Comparison of ENCODE assay signal across 39 cellular contexts in the genomic region with DNA sequence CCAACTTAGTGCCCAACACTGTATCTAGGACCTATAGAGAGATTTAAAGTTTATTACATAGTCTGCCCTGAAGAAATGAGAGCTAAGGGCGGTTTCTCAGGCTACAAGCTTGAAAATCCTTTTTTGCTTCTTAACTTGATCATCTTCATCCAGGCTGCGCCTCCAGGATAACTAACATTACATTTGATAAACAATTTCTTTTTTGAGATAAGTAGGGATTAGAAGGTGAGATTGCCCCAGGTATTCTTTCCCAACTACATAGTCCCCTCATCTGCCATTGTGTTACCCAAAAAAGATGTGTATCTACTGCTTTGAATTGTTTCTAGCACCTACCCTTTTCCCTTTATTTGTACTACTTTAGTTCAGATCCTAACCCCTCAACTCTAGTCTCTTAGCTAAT. TPM values are rescaled to one million over a fixed set of nuclear protein-coding genes. Genes with fewer than 3 reads are reported as not detected.
"Had no signal": no experiment of that assay in that cellular context is flagged by ENCODE, and none has a peak within 500 bp of the region (broad histone marks: within the 10 kb centered on the region; RNA-seq: fewer than 3 reads in every experiment).

No MANE protein-coding gene starts in this region.

- DNase-seq: activated CD4-positive, alpha-beta memory T cell treated with anti-CD3 and anti-CD28 coated beads, Interleukin-2, amount 10 ng/mL, durations not matched to agents 7 days and 5 days; activated CD4-positive, alpha-beta T cell treated with anti-CD3 and anti-CD28 coated beads for 1 hour; activated CD4-positive, alpha-beta T cell treated with anti-CD3 and anti-CD28 coated beads for 36 hours; activated CD4-positive, alpha-beta T cell treated with anti-CD3 and anti-CD28 coated beads for 48 hours; activated CD4-positive, alpha-beta T cell treated with anti-CD3 and anti-CD28 coated beads, Interleukin-2, amount 50 U/mL, for 1 hour; activated CD4-positive, alpha-beta T cell treated with anti-CD3 and anti-CD28 coated beads, Interleukin-2, amount 50 U/mL, for 48 hours; activated CD4-positive, CD25-positive, alpha-beta regulatory T cell; activated CD8-positive, alpha-beta memory T cell treated with anti-CD3 and anti-CD28 coated beads for 24 hours; activated CD8-positive, alpha-beta memory T cell treated with anti-CD3 and anti-CD28 coated beads, Interleukin-2, amount 10 ng/mL, durations not matched to agents 7 days and 5 days; activated CD8-positive, alpha-beta memory T cell treated with anti-CD3 and anti-CD28 coated beads, Interleukin-2, amount 50 U/mL, for 48 hours; activated effector memory CD4-positive, alpha-beta T cell treated with Interleukin-2 at 50 U/mL for 16 hours; activated gamma-delta T cell; activated naive CD4-positive, alpha-beta T cell treated with anti-CD3 and anti-CD28 coated beads, Interleukin-2, amount 10 ng/mL, durations not matched to agents 7 days and 5 days; activated naive CD4-positive, alpha-beta T cell treated with Interleukin-2 at 50 U/mL for 16 hours; activated naive CD8-positive, alpha-beta T cell treated with anti-CD3 and anti-CD28 coated beads, Interleukin-2, amount 10 ng/mL, durations not matched to agents 7 days and 5 days; activated naive CD8-positive, alpha-beta T cell treated with anti-CD3 and anti-CD28 coated beads, Interleukin-2, amount 50 U/mL, for 24 hours; activated T-cell treated with anti-CD3 and anti-CD28 coated beads, Interleukin-2, amount 50 U/mL, for 24 hours; activated T-cell treated with anti-CD3 and anti-CD28 coated beads, Interleukin-2, amount 50 U/mL, for 48 hours; amygdala; anterior cingulate cortex; caudate nucleus; cerebellar nuclear complex; T-helper 1 cell; T-helper 2 cell; T-helper 9 cell; WERI-Rb-1 had no signal

- H3K4me1 Mint-ChIP-seq: activated CD4-positive, alpha-beta T cell treated with anti-CD3 and anti-CD28 coated beads for 36 hours; activated CD8-positive, alpha-beta memory T cell treated with anti-CD3 and anti-CD28 coated beads, Interleukin-2, amount 10 ng/mL, durations not matched to agents 7 days and 5 days; activated naive CD4-positive, alpha-beta T cell treated with anti-CD3 and anti-CD28 coated beads, Interleukin-2, amount 10 ng/mL, durations not matched to agents 7 days and 5 days; activated naive CD4-positive, alpha-beta T cell treated with anti-CD3 and anti-CD28 coated beads, Interleukin-2, amount 50 U/mL, for 24 hours; activated naive CD8-positive, alpha-beta T cell treated with anti-CD3 and anti-CD28 coated beads, Interleukin-2, amount 10 ng/mL, durations not matched to agents 7 days and 5 days; activated naive CD8-positive, alpha-beta T cell treated with anti-CD3 and anti-CD28 coated beads, Interleukin-2, amount 50 U/mL, for 24 hours; brain; central memory CD8-positive, alpha-beta T cell; WTC11 had no signal

- H3K27ac Mint-ChIP-seq: activated CD4-positive, alpha-beta memory T cell treated with anti-CD3 and anti-CD28 coated beads, Interleukin-2, amount 10 ng/mL, durations not matched to agents 7 days and 5 days; activated CD4-positive, alpha-beta T cell treated with anti-CD3 and anti-CD28 coated beads for 36 hours; activated CD8-positive, alpha-beta memory T cell treated with anti-CD3 and anti-CD28 coated beads, Interleukin-2, amount 10 ng/mL, durations not matched to agents 7 days and 5 days; activated naive CD4-positive, alpha-beta T cell treated with anti-CD3 and anti-CD28 coated beads, Interleukin-2, amount 50 U/mL, for 24 hours; activated naive CD8-positive, alpha-beta T cell; activated naive CD8-positive, alpha-beta T cell treated with anti-CD3 and anti-CD28 coated beads, Interleukin-2, amount 10 ng/mL, durations not matched to agents 7 days and 5 days; activated naive CD8-positive, alpha-beta T cell treated with anti-CD3 and anti-CD28 coated beads, Interleukin-2, amount 50 U/mL, for 24 hours; activated T-cell treated with anti-CD3 and anti-CD28 coated beads, Interleukin-2, amount 50 U/mL, for 24 hours; activated T-helper 2 cell treated with anti-CD3 and anti-CD28 coated beads, Interferon-gamma antibody, Interleukin-2, Interleukin-4, amounts not matched to agents 10 μg/mL and 5 μg/mL and 100 μg/mL, durations not matched to agents 14 hours and 24 hours and 36 hours; brain; T-helper 1 cell treated with Interleukin-12 subunit alpha and Interleukin-12 subunit beta and Interleukin-4 antibody, amounts not matched to agents 30 μg/mL and 1 μg/mL, for 36 hours; T-helper 2 cell treated with Interferon-gamma antibody and Interleukin-4, amounts not matched to agents 5 μg/mL and 100 μg/mL, for 36 hours; WTC11 had no signal

- H3K9me3 ChIP-seq: ascending aorta had no signal

- H3K4me3 Mint-ChIP-seq: activated CD4-positive, alpha-beta memory T cell treated with anti-CD3 and anti-CD28 coated beads, Interleukin-2, amount 10 ng/mL, durations not matched to agents 7 days and 5 days; activated CD4-positive, alpha-beta T cell treated with anti-CD3 and anti-CD28 coated beads for 36 hours; activated CD8-positive, alpha-beta memory T cell treated with anti-CD3 and anti-CD28 coated beads, Interleukin-2, amount 10 ng/mL, durations not matched to agents 7 days and 5 days; activated naive CD4-positive, alpha-beta T cell treated with anti-CD3 and anti-CD28 coated beads, Interleukin-2, amount 10 ng/mL, durations not matched to agents 7 days and 5 days; activated naive CD4-positive, alpha-beta T cell treated with anti-CD3 and anti-CD28 coated beads, Interleukin-2, amount 50 U/mL, for 24 hours; activated naive CD8-positive, alpha-beta T cell; activated naive CD8-positive, alpha-beta T cell treated with anti-CD3 and anti-CD28 coated beads, Interleukin-2, amount 10 ng/mL, durations not matched to agents 7 days and 5 days; activated naive CD8-positive, alpha-beta T cell treated with anti-CD3 and anti-CD28 coated beads, Interleukin-2, amount 50 U/mL, for 24 hours; activated T-cell treated with anti-CD3 and anti-CD28 coated beads, Interleukin-2, amount 50 U/mL, for 24 hours; brain; central memory CD8-positive, alpha-beta T cell; T-helper 1 cell treated with Interleukin-12 subunit alpha and Interleukin-12 subunit beta and Interleukin-4 antibody, amounts not matched to agents 30 μg/mL and 1 μg/mL, for 36 hours; T-helper 2 cell treated with Interferon-gamma antibody and Interleukin-4, amounts not matched to agents 5 μg/mL and 100 μg/mL, for 36 hours; WTC11 had no signal

- H3K27me3 Mint-ChIP-seq: activated CD4-positive, alpha-beta memory T cell treated with anti-CD3 and anti-CD28 coated beads, Interleukin-2, amount 10 ng/mL, durations not matched to agents 7 days and 5 days; activated CD4-positive, alpha-beta T cell treated with anti-CD3 and anti-CD28 coated beads for 36 hours; activated CD8-positive, alpha-beta memory T cell treated with anti-CD3 and anti-CD28 coated beads, Interleukin-2, amount 10 ng/mL, durations not matched to agents 7 days and 5 days; activated naive CD4-positive, alpha-beta T cell treated with anti-CD3 and anti-CD28 coated beads, Interleukin-2, amount 10 ng/mL, durations not matched to agents 7 days and 5 days; activated naive CD4-positive, alpha-beta T cell treated with anti-CD3 and anti-CD28 coated beads, Interleukin-2, amount 50 U/mL, for 24 hours; activated naive CD8-positive, alpha-beta T cell; activated naive CD8-positive, alpha-beta T cell treated with anti-CD3 and anti-CD28 coated beads, Interleukin-2, amount 10 ng/mL, durations not matched to agents 7 days and 5 days; activated naive CD8-positive, alpha-beta T cell treated with anti-CD3 and anti-CD28 coated beads, Interleukin-2, amount 50 U/mL, for 24 hours; activated T-cell treated with anti-CD3 and anti-CD28 coated beads, Interleukin-2, amount 50 U/mL, for 24 hours; brain; central memory CD8-positive, alpha-beta T cell had no signal

- H3K4me1 ChIP-seq: ascending aorta had no signal

- H3K4me3 ChIP-seq: ascending aorta, cardiac muscle cell had no signal

- FAIRE-seq: bronchial epithelial cell, TTC549 had no signal

- H3K27me3 ChIP-seq: ascending aorta, cardiac muscle cell had no signal

- H3K9me3 Mint-ChIP-seq: activated CD4-positive, alpha-beta memory T cell treated with anti-CD3 and anti-CD28 coated beads, Interleukin-2, amount 10 ng/mL, durations not matched to agents 7 days and 5 days; activated naive CD4-positive, alpha-beta T cell treated with anti-CD3 and anti-CD28 coated beads, Interleukin-2, amount 10 ng/mL, durations not matched to agents 7 days and 5 days; activated naive CD4-positive, alpha-beta T cell treated with anti-CD3 and anti-CD28 coated beads, Interleukin-2, amount 50 U/mL, for 24 hours; activated naive CD8-positive, alpha-beta T cell treated with anti-CD3 and anti-CD28 coated beads, Interleukin-2, amount 10 ng/mL, durations not matched to agents 7 days and 5 days; activated naive CD8-positive, alpha-beta T cell treated with anti-CD3 and anti-CD28 coated beads, Interleukin-2, amount 50 U/mL, for 24 hours; activated T-cell treated with anti-CD3 and anti-CD28 coated beads, Interleukin-2, amount 50 U/mL, for 24 hours; activated T-helper 2 cell treated with anti-CD3 and anti-CD28 coated beads, Interferon-gamma antibody, Interleukin-2, Interleukin-4, amounts not matched to agents 10 μg/mL and 5 μg/mL and 100 μg/mL, durations not matched to agents 14 hours and 24 hours and 36 hours; brain; central memory CD8-positive, alpha-beta T cell; T-helper 1 cell treated with Interleukin-12 subunit alpha and Interleukin-12 subunit beta and Interleukin-4 antibody, amounts not matched to agents 30 μg/mL and 1 μg/mL, for 36 hours; T-helper 2 cell treated with Interferon-gamma antibody and Interleukin-4, amounts not matched to agents 5 μg/mL and 100 μg/mL, for 36 hours; WTC11 had no signal

- H3K36me3 ChIP-seq: ascending aorta, cardiac muscle cell had no signal

- H3K27ac ChIP-seq: ascending aorta, cardiac muscle cell, WERI-Rb-1 had no signal

- ATAC-seq: activated CD4-positive, alpha-beta T cell treated with anti-CD3 and anti-CD28 coated beads for 36 hours; activated CD4-positive, CD25-positive, alpha-beta regulatory T cell treated with anti-CD3 and anti-CD28 coated beads, Interleukin-2, amount 50 U/mL, for 24 hours; activated CD8-positive, alpha-beta memory T cell treated with anti-CD3 and anti-CD28 coated beads, Interleukin-2, amount 10 ng/mL, durations not matched to agents 7 days and 5 days; activated naive CD8-positive, alpha-beta T cell treated with anti-CD3 and anti-CD28 coated beads, Interleukin-2, amount 50 U/mL, for 24 hours; WTC11 had no signal

RNA-seq across cellular contexts. Expression of a gene that starts 25.4 kb away (rescaled TPM):
- total RNA-seq: ascending aorta had no signal
